28 cellular contexts compared by ENCODE assay signal in the genomic region with DNA sequence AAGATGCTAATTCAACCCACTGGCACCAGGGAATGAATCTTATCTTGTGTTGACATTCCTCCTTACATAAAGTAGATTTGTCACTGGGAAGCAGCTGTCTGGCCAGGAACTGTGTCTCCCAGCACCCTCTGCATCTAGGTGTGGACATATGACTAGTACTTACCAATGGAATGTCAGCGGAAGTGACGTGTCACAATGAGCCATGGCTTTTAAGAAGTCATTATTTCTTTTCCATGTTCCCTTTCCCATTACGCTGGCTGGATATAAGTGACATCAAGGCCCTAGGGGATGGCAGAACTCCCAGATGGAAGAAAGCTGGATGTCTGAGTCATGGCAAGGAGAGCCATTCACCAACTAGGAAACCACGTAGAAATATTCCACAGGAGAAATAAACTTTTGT.
DNase-seq lines count a peak whose midpoint lies in the region; ATAC-seq, FAIRE-seq and TF ChIP-seq lines count a peak whose summit lies in the region.
"Had no signal": no experiment of that assay in that cellular context is flagged by ENCODE, and none has a peak within 500 bp of the region (broad histone marks: within the 10 kb centered on the region; RNA-seq: fewer than 3 reads in every experiment).

No MANE protein-coding gene starts in this region.

- peaks cover 3% of the 10 kb centered on the region for H3K4me1 Mint-ChIP-seq in neural progenitor cell
- H3K4me1 Mint-ChIP-seq: GM23338 had no signal

- no peaks in the 10 kb centered on the region for H4K20me1 ChIP-seq in keratinocyte (ENCODE audit: control insufficient read depth, extremely low read depth, insufficient read depth, low read length)
- no peaks in the 10 kb centered on the region for H4K20me1 ChIP-seq in neural progenitor cell (ENCODE audit: low read depth)

- H2AFZ ChIP-seq in keratinocyte (ENCODE audit: control insufficient read depth, low read length): no peak overlapping the region
- no peak overlapping the region for H2AFZ ChIP-seq in neural progenitor cell (replicated peaks)
- H2AFZ ChIP-seq: GM23338, PC-9 had no signal

- H3K4me2 ChIP-seq in keratinocyte (ENCODE audit: control insufficient read depth, extremely low read depth, insufficient read depth, low read depth, low read length) (no peak overlapping the region), neural progenitor cell (no peak overlapping the region)
- H3K4me2 ChIP-seq: GM23338, PC-9 had no signal

- no peaks in the 10 kb centered on the region for H3K79me2 ChIP-seq in keratinocyte (ENCODE audit: control insufficient read depth, insufficient read depth, low read length)
- H3K79me2 ChIP-seq in neural progenitor cell (ENCODE audit: low read depth): no peaks in the 10 kb centered on the region

- H3K27me3 ChIP-seq in keratinocyte (ENCODE audit: control insufficient read depth, extremely low read depth, insufficient read depth, low read length) (no peaks in the 10 kb centered on the region), neural progenitor cell (no peaks in the 10 kb centered on the region)
- H3K27me3 ChIP-seq: MG63 had no signal

- H3K9ac ChIP-seq in keratinocyte (ENCODE audit: control insufficient read depth, extremely low read depth, insufficient read depth, low read length) (no peak overlapping the region), neural progenitor cell (no peak overlapping the region)

- peaks cover 11% of the 10 kb centered on the region for H3K27me3 Mint-ChIP-seq in neural progenitor cell (ENCODE audit: insufficient read depth, low read depth)
- H3K27me3 Mint-ChIP-seq: B cell had no signal

- H3K27ac Mint-ChIP-seq in neural progenitor cell: no peak overlapping the region
- H3K27ac Mint-ChIP-seq: B cell; CD8-positive, alpha-beta T cell; GM23338; HFFc6 had no signal

- dilution Hi-C loops in keratinocyte (cut with MboI; ENCODE audit: extremely low pct_ligation_motif_present, low sequenced_read_pairs): no loop called here

- no peak for ATAC-seq in HG02798 (IDR thresholded peaks at IDR 0.05; ENCODE audit: poor library complexity, unreplicated experiment)
- ATAC-seq in GM21723 (IDR thresholded peaks at IDR 0.05; ENCODE audit: unreplicated experiment): no peak
- ATAC-seq: CD8-positive, alpha-beta T cell; GM23338; K562 had no signal

- H3K4me3 ChIP-seq in keratinocyte (ENCODE audit: control insufficient read depth in 2 of 3, extremely low read depth in 1 of 3, insufficient read depth in 2 of 3, low read depth in 1 of 3, low read length in 3 of 3) (no peak overlapping the region), neural progenitor cell (no peak overlapping the region)
- H3K4me3 ChIP-seq: GM23338, HAP-1, K562, MG63, PC-9 had no signal

- no peak overlapping the region for H3K4me3 Mint-ChIP-seq in neural progenitor cell
- H3K4me3 Mint-ChIP-seq: B cell; CD8-positive, alpha-beta T cell; GM23338; HFFc6 had no signal

- peak; percentile 1 for DNase-seq in EL
- peak; percentile 51 for DNase-seq in HT1080 (ENCODE audit: low read depth)
- peak; percentile 40 for DNase-seq in astrocyte of the hippocampus (ENCODE audit: low read depth, low spot score)
- peak; percentile 15 for DNase-seq in keratinocyte (ENCODE audit: low read depth, low spot score)
- no peak for DNase-seq in neural progenitor cell (ENCODE audit: low spot score)
- DNase-seq: CD8-positive, alpha-beta T cell; DMS 273 treated with DMSO at 0.1 percent for 48 hours; DMS79 treated with DMSO at 0.1 percent for 48 hours; HFFc6; Kasumi-1; MG63; NCI-H1105 treated with DMSO at 0.1 percent for 48 hours; NCI-H146; NCI-H2029 treated with DMSO at 0.1 percent for 48 hours; NCI-H2227 treated with DMSO at 0.1 percent for 48 hours; NCI-H526 treated with DMSO at 0.1 percent for 48 hours; PC-9; SHP77 had no signal

- H3K36me3 Mint-ChIP-seq in neural progenitor cell: no peaks in the 10 kb centered on the region
- H3K36me3 Mint-ChIP-seq: CD8-positive, alpha-beta T cell had no signal

- H3K4me1 ChIP-seq in keratinocyte (ENCODE audit: control insufficient read depth, extremely low read depth, insufficient read depth, low read length): no peaks in the 10 kb centered on the region
- H3K4me1 ChIP-seq in neural progenitor cell: peaks cover 4% of the 10 kb centered on the region
- H3K4me1 ChIP-seq: HAP-1 had no signal

- FAIRE-seq in keratinocyte (lab: Jason Lieb, UNC): no peak
- FAIRE-seq: G401.6, K562 had no signal

- no peaks in the 10 kb centered on the region for H3K36me3 ChIP-seq in keratinocyte (ENCODE audit: control insufficient read depth in 2 of 2, extremely low read depth in 1 of 2, insufficient read depth in 2 of 2, low read length in 2 of 2)
- no peaks in the 10 kb centered on the region for H3K36me3 ChIP-seq in neural progenitor cell
- H3K36me3 ChIP-seq: HAP-1, MG63 had no signal

- no peaks in the 10 kb centered on the region for H3K9me3 ChIP-seq in keratinocyte (ENCODE audit: control insufficient read depth, low read depth, low read length)
- no peaks in the 10 kb centered on the region for H3K9me3 ChIP-seq in neural progenitor cell (ENCODE audit: low read depth)
- H3K9me3 ChIP-seq: HAP-1, MG63 had no signal

- H3K9me1 ChIP-seq in keratinocyte (ENCODE audit: control insufficient read depth, extremely low read depth, insufficient read depth, low read length): no peaks in the 10 kb centered on the region

- H3K27ac ChIP-seq in keratinocyte (ENCODE audit: control insufficient read depth, insufficient read depth, low read length) (no peak overlapping the region), neural progenitor cell (no peak overlapping the region)
- H3K27ac ChIP-seq: C4-2B, HL-60, PC-9, RWPE1 had no signal

- no peaks in the 10 kb centered on the region for H3K9me3 Mint-ChIP-seq in neural progenitor cell
- H3K9me3 Mint-ChIP-seq: CD8-positive, alpha-beta T cell; GM23338 had no signal

- TF ChIP-seq CTCF in keratinocyte (optimal IDR thresholded peaks at IDR 0.05 in 1 of 3, IDR thresholded peaks at IDR 0.05 in 1 of 3, conservative IDR thresholded peaks at IDR 0.05 in 1 of 3; ENCODE audit: extremely low read depth in 1 of 3, insufficient read depth in 2 of 3, low read length in 3 of 3) (no peak), neural progenitor cell (IDR thresholded peaks at IDR 0.05) (no peak)

- peaks cover under 1% of the 10 kb centered on the region for H3F3A ChIP-seq in neural progenitor cell (ENCODE audit: low read depth)
